Comparison of ENCODE assay signal across 25 cellular contexts in genomic region chr4:58451707-58452106, GRCh38.
"Had no signal": no experiment of that assay in that cellular context is flagged by ENCODE, and none has a peak within 500 bp of the region (broad histone marks: within the 10 kb centered on the region; RNA-seq: fewer than 3 reads in every experiment).

No MANE protein-coding gene starts in this region.

- H3K36me3 ChIP-seq: colonic mucosa, esophagus muscularis mucosa, esophagus squamous epithelium, gastrocnemius medialis, gastroesophageal sphincter, heart left ventricle, heart right ventricle had no signal

- ATAC-seq: effector memory CD8-positive, alpha-beta T cell; esophagus mucosa; foreskin keratinocyte; gastrocnemius medialis; gastroesophageal sphincter; heart left ventricle; heart right ventricle had no signal

- DNase-seq: colonic mucosa; cortex of kidney; dermis blood vessel endothelial cell; dorsolateral prefrontal cortex; effector CD4-positive, alpha-beta T cell; effector CD8-positive, alpha-beta T cell; effector memory CD4-positive, alpha-beta T cell; effector memory CD8-positive, alpha-beta T cell; endodermal cell; erythroblast; esophagus squamous epithelium; foreskin fibroblast; foreskin keratinocyte; foreskin melanocyte; gastrocnemius medialis; glutamatergic neuron; head of caudate nucleus; heart left ventricle; heart right ventricle had no signal

- H3K9me3 ChIP-seq: colonic mucosa, esophagus muscularis mucosa, gastrocnemius medialis, gastroesophageal sphincter, heart left ventricle had no signal

- H3K27me3 ChIP-seq: colonic mucosa, dorsolateral prefrontal cortex, esophagus muscularis mucosa, esophagus squamous epithelium, foreskin keratinocyte, gastrocnemius medialis, gastroesophageal sphincter, heart left ventricle, heart right ventricle had no signal

- H3K27ac ChIP-seq: colonic mucosa, coronary artery, dorsolateral prefrontal cortex, epithelial cell of prostate, esophagus muscularis mucosa, esophagus squamous epithelium, foreskin keratinocyte, gastrocnemius medialis, gastroesophageal sphincter, heart left ventricle, heart right ventricle had no signal

- H3K4me3 ChIP-seq: colonic mucosa, coronary artery, dorsolateral prefrontal cortex, esophagus muscularis mucosa, esophagus squamous epithelium, gastrocnemius medialis, gastroesophageal sphincter, heart left ventricle, heart right ventricle had no signal

- FAIRE-seq: endothelial cell of umbilical vein had no signal

- H3K4me1 ChIP-seq: colonic mucosa, esophagus muscularis mucosa, esophagus squamous epithelium, foreskin keratinocyte, gastrocnemius medialis, gastroesophageal sphincter, heart left ventricle, heart right ventricle had no signal
